In genomic region chr12:105799103-105799502, GRCh38 we compare ENCODE assay signal across 19 cellular contexts.
"Had no signal": no experiment of that assay in that cellular context is flagged by ENCODE, and none has a peak within 500 bp of the region (broad histone marks: within the 10 kb centered on the region; RNA-seq: fewer than 3 reads in every experiment).

No MANE protein-coding gene starts in this region.

- H3K4me1 ChIP-seq: left lung, psoas muscle, right lobe of liver, suprapubic skin, thyroid gland had no signal

- H3K4me3 ChIP-seq: dorsolateral prefrontal cortex, gastrocnemius medialis, left lung, lung, psoas muscle, right lobe of liver, suprapubic skin, thyroid gland had no signal

- H3K9me3 ChIP-seq: gastrocnemius medialis, left lung, neutrophil, psoas muscle, right lobe of liver, suprapubic skin, thyroid gland had no signal

- H3K36me3 ChIP-seq: gastrocnemius medialis, left lung, neutrophil, right lobe of liver, suprapubic skin, thyroid gland had no signal

- H3K27ac ChIP-seq: dorsolateral prefrontal cortex, left lung, neutrophil, psoas muscle, right lobe of liver, suprapubic skin, thyroid gland had no signal

- DNase-seq: cortex of kidney; dorsolateral prefrontal cortex; effector CD8-positive, alpha-beta T cell; gastrocnemius medialis; islet precursor cell; left lung; mesendoderm; naive thymus-derived CD4-positive, alpha-beta T cell; nephron progenitor cell; psoas muscle; retina; right lobe of liver; stimulated activated CD4-positive, alpha-beta T cell treated with anti-CD3 and anti-CD28 coated beads, Interleukin-4, amount 100 ng/mL, for 1 hour; stimulated activated CD8-positive, alpha-beta memory T cell treated with anti-CD3 and anti-CD28 coated beads, Interleukin-4, amount 100 ng/mL, for 48 hours; stimulated activated naive CD8-positive, alpha-beta T cell treated with anti-CD3 and anti-CD28 coated beads, Interleukin-15, Interleukin-2, amounts not matched to agents 100 U/mL and 50 U/mL, for 24 hours; thyroid gland had no signal

- H3K27me3 ChIP-seq: dorsolateral prefrontal cortex, gastrocnemius medialis, left lung, neutrophil, right lobe of liver, suprapubic skin, thyroid gland had no signal
